Comparison of ENCODE assay signal across 26 cellular contexts in genomic region chr20:19129306-19129705, GRCh38.
"Had no signal": no experiment of that assay in that cellular context is flagged by ENCODE, and none has a peak within 500 bp of the region (broad histone marks: within the 10 kb centered on the region; RNA-seq: fewer than 3 reads in every experiment).

No MANE protein-coding gene starts in this region.

- H3K27me3 ChIP-seq: MG63 had no signal

- H3K4me3 ChIP-seq: MG63, PC-9 had no signal

- DNase-seq: activated CD4-positive, alpha-beta T cell treated with anti-CD3 and anti-CD28 coated beads for 1 hour; activated CD4-positive, alpha-beta T cell treated with anti-CD3 and anti-CD28 coated beads, Interleukin-2, amount 10 ng/mL, durations not matched to agents 7 days and 5 days; activated CD4-positive, alpha-beta T cell treated with anti-CD3 and anti-CD28 coated beads, Interleukin-2, amount 50 U/mL, for 48 hours; activated CD4-positive, CD25-positive, alpha-beta regulatory T cell; activated CD8-positive, alpha-beta T cell treated with anti-CD3 and anti-CD28 coated beads, Interleukin-2, amount 10 ng/mL, durations not matched to agents 7 days and 5 days; activated naive CD4-positive, alpha-beta T cell treated with anti-CD3 and anti-CD28 coated beads, Interleukin-2, amount 10 ng/mL, durations not matched to agents 7 days and 5 days; activated naive CD8-positive, alpha-beta T cell treated with anti-CD3 and anti-CD28 coated beads, Interleukin-2, amount 50 U/mL, for 24 hours; activated T-cell treated with anti-CD3 and anti-CD28 coated beads, Interleukin-2, amount 50 U/mL, for 24 hours; anterior cingulate cortex; Kasumi-1; KG1; MG63; NCI-H1048; NCI-H1436; NCI-H1694; NCI-H1930; NCI-H2081 treated with DMSO at 0.1 percent for 48 hours; NCI-H2171; NCI-H2227 treated with DMSO at 0.1 percent for 48 hours; PC-9; SIG-M5; T-helper 1 cell; T-helper 2 cell; T-helper 9 cell; WERI-Rb-1 had no signal

- H3K9me3 ChIP-seq: MG63 had no signal

- H3K27ac ChIP-seq: PC-9, RWPE1, WERI-Rb-1 had no signal

- H3K36me3 ChIP-seq: MG63, WERI-Rb-1 had no signal
